10 cellular contexts compared by ENCODE assay signal in genomic region chr1:9242338-9242969, GRCh38. TPM values are rescaled to one million over a fixed set of nuclear protein-coding genes. Genes with fewer than 3 reads are reported as not detected.
A peak's percentile ranks its signal among the peaks of the same experiment; 100 is the strongest.
DNase-seq lines count a peak whose midpoint lies in the region; ATAC-seq and TF ChIP-seq lines count a peak whose summit lies in the region.
"Had no signal": no experiment of that assay in that cellular context is flagged by ENCODE, and none has a peak within 500 bp of the region (broad histone marks: within the 10 kb centered on the region; RNA-seq: fewer than 3 reads in every experiment).

No MANE protein-coding gene starts in this region.

- no peak overlapping the region for H3K4me3 Mint-ChIP-seq in activated T-helper 1 cell treated with anti-CD3 and anti-CD28 coated beads, Interleukin-12 subunit alpha, Interleukin-12 subunit beta, Interleukin-2, Interleukin-4 antibody, amounts not matched to agents 30 ng/mL and 10 ng/mL and 1 ng/mL, durations not matched to agents 14 hours and 24 hours and 36 hours
- H3K4me3 Mint-ChIP-seq: immature natural killer cell, T-helper 17 cell had no signal

- TF ChIP-seq CTCF in NB4 (IDR thresholded peaks at IDR 0.05; ENCODE audit: low read depth, low read length): no peak
- no peak for TF ChIP-seq CTCF in esophagus squamous epithelium (IDR thresholded peaks at IDR 0.05)

- WGBS in esophagus squamous epithelium, 2 donors: 23 to 55% methylated on average over 2 to 3 of the region's 10 CpGs

- TF ChIP-seq POLR2A in NB4 (IDR thresholded peaks at IDR 0.05; ENCODE audit: extremely low read depth, insufficient read length) (no peak), esophagus squamous epithelium (IDR thresholded peaks at IDR 0.05) (peak in 1 of 4 donors; percentile 26)

- no peaks in the 10 kb centered on the region for H3K27me3 ChIP-seq in esophagus squamous epithelium
- H3K27me3 ChIP-seq in subcutaneous abdominal adipose tissue (ENCODE audit: control insufficient read depth in 5 of 5, insufficient read depth in 4 of 5, low read length in 5 of 5): no peaks in the 10 kb centered on the region

- intact Hi-C loops in esophagus squamous epithelium (cut with DNase I): no loop called here
- intact Hi-C loops in activated T-helper 1 cell treated with anti-CD3 and anti-CD28 coated beads, Interleukin-12 subunit alpha, Interleukin-12 subunit beta, Interleukin-2, Interleukin-4 antibody, amounts not matched to agents 30 ng/mL and 10 ng/mL and 1 ng/mL, durations not matched to agents 14 hours and 24 hours and 36 hours (cut with micrococcal nuclease): no loop called here

- peaks cover 29% of the 10 kb centered on the region for H3K36me3 Mint-ChIP-seq in activated T-helper 1 cell treated with anti-CD3 and anti-CD28 coated beads, Interleukin-12 subunit alpha, Interleukin-12 subunit beta, Interleukin-2, Interleukin-4 antibody, amounts not matched to agents 30 ng/mL and 10 ng/mL and 1 ng/mL, durations not matched to agents 14 hours and 24 hours and 36 hours (ENCODE audit: low read depth)

- peak overlapping the region; percentile 22 to 69 (median 57) for H3K9ac ChIP-seq in subcutaneous abdominal adipose tissue (ENCODE audit: low read length in 5 of 5)

- ATAC-seq in HG03280 (IDR thresholded peaks at IDR 0.05; ENCODE audit: unreplicated experiment): no peak
- ATAC-seq: T-helper 17 cell had no signal

- peaks cover 65 to 100% (median 84%) of the 10 kb centered on the region in 3 donors for H3K4me1 ChIP-seq in esophagus squamous epithelium
- H3K4me1 ChIP-seq in subcutaneous abdominal adipose tissue (ENCODE audit: control insufficient read depth in 5 of 5, insufficient read depth in 5 of 5, low read length in 5 of 5): peaks cover 23 to 78% (median 74%) of the 10 kb centered on the region in 5 donors

- H3K4me3 ChIP-seq in NB4 (ENCODE audit: low read depth, low read length) (no peak overlapping the region), esophagus squamous epithelium (peak overlapping the region in 3 of 4 donors; percentile 21 to 53 (median 23)), subcutaneous abdominal adipose tissue (ENCODE audit: low read depth in 1 of 5, low read length in 5 of 5) (peak overlapping the region in 3 of 5 donors; percentile 32 to 40 (median 37))

- peak overlapping the region; percentile 87 to 94 (median 92) for H3K27ac ChIP-seq in esophagus squamous epithelium
- peak overlapping the region; percentile 82 for H3K27ac ChIP-seq in subcutaneous abdominal adipose tissue (ENCODE audit: low read depth, low read length)

- H3K36me3 ChIP-seq in esophagus squamous epithelium (peaks cover 6 to 26% (median 8%) of the 10 kb centered on the region in 3 donors), subcutaneous abdominal adipose tissue (ENCODE audit: control insufficient read depth in 5 of 5, insufficient read depth in 5 of 5, low read length in 5 of 5) (peaks cover 0 to 24% (median 14%) of the 10 kb centered on the region in 5 donors)

- no peaks in the 10 kb centered on the region for H3K9me3 ChIP-seq in esophagus squamous epithelium
- no peaks in the 10 kb centered on the region for H3K9me3 ChIP-seq in subcutaneous abdominal adipose tissue (ENCODE audit: control insufficient read depth in 5 of 5, low read length in 5 of 5)

- H3K27ac Mint-ChIP-seq in activated T-helper 1 cell treated with anti-CD3 and anti-CD28 coated beads, Interleukin-12 subunit alpha, Interleukin-12 subunit beta, Interleukin-2, Interleukin-4 antibody, amounts not matched to agents 30 ng/mL and 10 ng/mL and 1 ng/mL, durations not matched to agents 14 hours and 24 hours and 36 hours: no peak overlapping the region
- H3K27ac Mint-ChIP-seq: immature natural killer cell, T-helper 17 cell had no signal

- H3K4me1 Mint-ChIP-seq in activated T-helper 1 cell treated with anti-CD3 and anti-CD28 coated beads, Interleukin-12 subunit alpha, Interleukin-12 subunit beta, Interleukin-2, Interleukin-4 antibody, amounts not matched to agents 30 ng/mL and 10 ng/mL and 1 ng/mL, durations not matched to agents 14 hours and 24 hours and 36 hours (ENCODE audit: low read depth): peaks cover 79% of the 10 kb centered on the region

- no peaks in the 10 kb centered on the region for H3K9me3 Mint-ChIP-seq in activated T-helper 1 cell treated with anti-CD3 and anti-CD28 coated beads, Interleukin-12 subunit alpha, Interleukin-12 subunit beta, Interleukin-2, Interleukin-4 antibody, amounts not matched to agents 30 ng/mL and 10 ng/mL and 1 ng/mL, durations not matched to agents 14 hours and 24 hours and 36 hours

- no peaks in the 10 kb centered on the region for H3K27me3 Mint-ChIP-seq in activated T-helper 1 cell treated with anti-CD3 and anti-CD28 coated beads, Interleukin-12 subunit alpha, Interleukin-12 subunit beta, Interleukin-2, Interleukin-4 antibody, amounts not matched to agents 30 ng/mL and 10 ng/mL and 1 ng/mL, durations not matched to agents 14 hours and 24 hours and 36 hours (ENCODE audit: insufficient read depth)
- H3K27me3 Mint-ChIP-seq: T-helper 17 cell had no signal

- DNase-seq in NB4 (ENCODE audit: low read depth) (peak; percentile 64), esophagus squamous epithelium (lab: John Stamatoyannopoulos, UW) (no peak), midbrain (lab: John Stamatoyannopoulos, UW) (peak; percentile 66), DMS153 (lab: John Stamatoyannopoulos, UW) (no peak), 8988T (no peak)
- DNase-seq in activated T-helper 1 cell treated with anti-CD3 and anti-CD28 coated beads, Interleukin-12 subunit alpha, Interleukin-12 subunit beta, Interleukin-2, Interleukin-4 antibody, amounts not matched to agents 30 ng/mL and 10 ng/mL and 1 ng/mL, durations not matched to agents 14 hours and 24 hours and 36 hours (ENCODE audit: low spot score): no peak
- DNase-seq: immature natural killer cell, T-helper 17 cell had no signal

RNA-seq across cellular contexts. Expression of gene H6PD, which starts 7.9 kb away (rescaled TPM):
- 10 to 100 TPM; 10.6 to 35.5 (median 18.7) TPM for total RNA-seq in esophagus squamous epithelium
- total RNA-seq in activated T-helper 1 cell treated with anti-CD3 and anti-CD28 coated beads, Interleukin-12 subunit alpha, Interleukin-12 subunit beta, Interleukin-2, Interleukin-4 antibody, amounts not matched to agents 30 ng/mL and 10 ng/mL and 1 ng/mL, durations not matched to agents 14 hours and 24 hours and 36 hours: 15.7 TPM in 2 replicates

RNA-seq across cellular contexts. Expression of gene SPSB1, which starts 50.2 kb away (rescaled TPM):
- 10 to 100 TPM; 15.2 to 35.5 (median 25.2) TPM for total RNA-seq in esophagus squamous epithelium
- total RNA-seq in activated T-helper 1 cell treated with anti-CD3 and anti-CD28 coated beads, Interleukin-12 subunit alpha, Interleukin-12 subunit beta, Interleukin-2, Interleukin-4 antibody, amounts not matched to agents 30 ng/mL and 10 ng/mL and 1 ng/mL, durations not matched to agents 14 hours and 24 hours and 36 hours: 8.9 and 10.0 TPM in 2 replicates

Comparison
In these comparisons a context has a peak if more than half of its experiments do, and no peak if none do; other contexts are left out.
1. DNase-seq: peak in NB4 (single experiment) and midbrain (single experiment); none in esophagus squamous epithelium (single experiment), activated T-helper 1 cell treated with anti-CD3 and anti-CD28 coated beads, Interleukin-12 subunit alpha, Interleukin-12 subunit beta, Interleukin-2, Interleukin-4 antibody, amounts not matched to agents 30 ng/mL and 10 ng/mL and 1 ng/mL, durations not matched to agents 14 hours and 24 hours and 36 hours (single experiment), DMS153 (single experiment) and 8988T (single experiment).